8 cellular contexts compared by ENCODE assay signal in the genomic region with DNA sequence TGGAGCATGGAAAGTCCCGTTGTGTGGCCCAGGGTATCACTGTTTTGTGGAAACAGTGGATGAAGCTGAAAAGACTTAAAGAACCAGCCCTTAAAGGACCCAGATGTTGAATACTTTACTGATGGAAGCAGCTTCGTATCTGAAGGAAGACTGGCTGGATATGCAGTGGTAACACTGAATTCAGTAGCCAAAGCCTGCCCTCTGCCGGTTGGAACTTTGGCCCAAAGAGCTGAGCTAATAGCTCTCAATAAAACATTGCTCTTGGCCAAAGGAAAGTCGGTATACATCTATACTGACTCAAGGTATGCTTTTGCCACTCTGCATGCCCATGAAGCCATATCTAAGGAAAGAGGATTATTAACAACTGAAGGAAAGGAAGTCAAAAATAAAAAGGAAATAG.
A peak's percentile ranks its signal among the peaks of the same experiment; 100 is the strongest.
DNase-seq lines count a peak whose midpoint lies in the region; ATAC-seq lines count a peak whose summit lies in the region.

No MANE protein-coding gene starts in this region.

- ATAC-seq in GM18858 (IDR thresholded peaks at IDR 0.05; ENCODE audit: unreplicated experiment) (peak; percentile 69), Right ventricle myocardium superior (ENCODE audit: poor library complexity) (peak; percentile 89), HG02642 (IDR thresholded peaks at IDR 0.05; ENCODE audit: poor library complexity, unreplicated experiment) (no peak)

- DNase-seq in AG08396 (ENCODE audit: low spot score) = peak; percentile 3
- peak; percentile 1 for DNase-seq in NCI-H1694 treated with DMSO at 0.1 percent for 48 hours (lab: John Stamatoyannopoulos, UW)
- peak; percentile 17 for DNase-seq in activated T-cell treated with anti-CD3 and anti-CD28 coated beads for 48 hours (ENCODE audit: low read depth)
- peak; percentile 81 for DNase-seq in Right ventricle myocardium superior
- peak; percentile 84 for DNase-seq in posterior vena cava (ENCODE audit: low spot score)
- no peak for DNase-seq in activated effector memory CD4-positive, alpha-beta T cell treated with Interleukin-2 at 50 U/mL for 16 hours

- intact Hi-C loops in Right ventricle myocardium superior (cut with DNase I) = loop anchor here (5.0 kb wide), 2 partner anchors 422 to 802 kb away; no protein-coding TSS in a partner anchor
- intact Hi-C loops in posterior vena cava (cut with DNase I) = loop anchor here (5.0 to 10.0 kb wide), 2 partner anchors 709 to 797 kb away; no protein-coding TSS in a partner anchor
